In the genomic region with DNA sequence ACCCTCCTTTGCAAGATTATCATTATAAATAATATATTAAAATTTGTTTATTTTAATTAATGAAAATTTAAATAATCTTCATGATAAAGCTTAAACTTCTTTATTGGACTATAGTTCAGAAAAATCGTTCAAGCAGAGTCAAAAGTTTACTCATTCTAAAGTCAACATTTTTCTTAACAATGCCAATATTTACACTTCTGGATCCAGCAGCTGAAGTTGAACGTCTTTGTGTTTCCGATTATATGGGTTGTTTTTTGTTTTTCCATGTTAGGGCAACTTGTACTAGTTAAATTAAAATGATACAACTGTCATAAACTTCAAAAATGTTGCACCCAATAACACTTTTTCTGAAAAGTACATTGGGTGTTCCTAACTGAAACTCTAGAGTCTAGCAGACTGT, we compare ENCODE assay signal across 23 cellular contexts. TPM values are rescaled to one million over a fixed set of nuclear protein-coding genes. Genes with fewer than 3 reads are reported as not detected.
DNase-seq lines count a peak whose midpoint lies in the region; ATAC-seq, FAIRE-seq and TF ChIP-seq lines count a peak whose summit lies in the region.
"Had no signal": no experiment of that assay in that cellular context is flagged by ENCODE, and none has a peak within 500 bp of the region (broad histone marks: within the 10 kb centered on the region; RNA-seq: fewer than 3 reads in every experiment).

No MANE protein-coding gene starts in this region.

- ATAC-seq in activated T-cell treated with anti-CD3 and anti-CD28 coated beads, Interleukin-2, amount 50 U/mL, for 72 hours (replicated peaks in 1 of 2), result no peak
- no peak for ATAC-seq in DND-41 (ENCODE audit: insufficient read depth, low read depth)
- no peak for ATAC-seq in activated T-helper 17 cell treated with anti-CD3 and anti-CD28 coated beads, Interleukin-2, amount 50 U/mL, for 72 hours (replicated peaks)
- ATAC-seq in activated CD4-positive, alpha-beta T cell treated with anti-CD3 and anti-CD28 coated beads for 36 hours, result no peak
- ATAC-seq in HG02885 (IDR thresholded peaks at IDR 0.05; ENCODE audit: poor library complexity, unreplicated experiment), result no peak
- ATAC-seq: Right ventricle myocardium inferior had no signal

- TF ChIP-seq CTCF in DND-41 (IDR thresholded peaks at IDR 0.05; ENCODE audit: borderline replicate concordance, extremely low read depth, low read length, poor library complexity, severe bottlenecking), result no peak
- TF ChIP-seq CTCF in liver (IDR thresholded peaks at IDR 0.05; ENCODE audit: low read depth, low read length, missing input control), result no peak

- H3K4me1 ChIP-seq in DND-41 (ENCODE audit: insufficient read depth, low read length) (peaks cover 18% of the 10 kb centered on the region), liver (ENCODE audit: control insufficient read depth in 4 of 4, insufficient read depth in 4 of 4, low read length in 3 of 4) (peaks cover 14 to 28% (median 21%) of the 10 kb centered on the region in 4 donors)

- TF ChIP-seq RAD21 in liver (IDR thresholded peaks at IDR 0.05), result peak; percentile 38 to 44

- H3K27me3 ChIP-seq in DND-41 (ENCODE audit: insufficient read depth, low read length, poor library complexity) (no peaks in the 10 kb centered on the region), liver (ENCODE audit: control insufficient read depth in 4 of 4, insufficient read depth in 4 of 4, low read length in 3 of 4) (no peaks in the 10 kb centered on the region)
- H3K27me3 ChIP-seq: heart left ventricle, spleen, tibial nerve had no signal

- H4K20me1 ChIP-seq in DND-41 (ENCODE audit: insufficient read depth, low read length), result no peaks in the 10 kb centered on the region

- FAIRE-seq in urothelium cell line (lab: Jason Lieb, UNC), result no peak

- H3K4me3 Mint-ChIP-seq in activated T-cell treated with anti-CD3 and anti-CD28 coated beads, Interleukin-2, amount 50 U/mL, for 24 hours, result no peak overlapping the region
- H3K4me3 Mint-ChIP-seq in activated T-cell treated with anti-CD3 and anti-CD28 coated beads, Interleukin-2, amount 50 U/mL, for 72 hours, result no peak overlapping the region
- peak overlapping the region; percentile 79 for H3K4me3 Mint-ChIP-seq in activated T-helper 17 cell treated with anti-CD3 and anti-CD28 coated beads, Interleukin-2, amount 50 U/mL, for 72 hours
- H3K4me3 Mint-ChIP-seq in activated CD4-positive, alpha-beta T cell treated with anti-CD3 and anti-CD28 coated beads for 36 hours, result no peak overlapping the region
- H3K4me3 Mint-ChIP-seq: WTC11 had no signal

- peaks cover 45% of the 10 kb centered on the region for H3K4me1 Mint-ChIP-seq in activated T-cell treated with anti-CD3 and anti-CD28 coated beads, Interleukin-2, amount 50 U/mL, for 24 hours (ENCODE audit: low read depth)
- H3K4me1 Mint-ChIP-seq in activated T-cell treated with anti-CD3 and anti-CD28 coated beads, Interleukin-2, amount 50 U/mL, for 72 hours (ENCODE audit: low read depth), result peaks cover 38% of the 10 kb centered on the region
- H3K4me1 Mint-ChIP-seq in activated T-helper 17 cell treated with anti-CD3 and anti-CD28 coated beads, Interleukin-2, amount 50 U/mL, for 72 hours, result peaks cover 16% of the 10 kb centered on the region
- H3K4me1 Mint-ChIP-seq in activated CD4-positive, alpha-beta T cell treated with anti-CD3 and anti-CD28 coated beads for 36 hours, result peaks cover 23% of the 10 kb centered on the region

- no peaks in the 10 kb centered on the region for H3K36me3 ChIP-seq in DND-41 (ENCODE audit: insufficient read depth, low read length)
- no peaks in the 10 kb centered on the region for H3K36me3 ChIP-seq in liver (ENCODE audit: control insufficient read depth in 4 of 4, insufficient read depth in 3 of 4, low read depth in 1 of 4, low read length in 3 of 4)

- no peak overlapping the region for H3K4me2 ChIP-seq in DND-41 (ENCODE audit: insufficient read depth, low read length)

- H3K9me3 Mint-ChIP-seq in activated T-cell treated with anti-CD3 and anti-CD28 coated beads, Interleukin-2, amount 50 U/mL, for 24 hours, result peaks cover 5% of the 10 kb centered on the region
- H3K9me3 Mint-ChIP-seq in activated T-cell treated with anti-CD3 and anti-CD28 coated beads, Interleukin-2, amount 50 U/mL, for 72 hours, result peaks cover 0 to 5% of the 10 kb centered on the region in 2 donors
- H3K9me3 Mint-ChIP-seq in activated T-helper 17 cell treated with anti-CD3 and anti-CD28 coated beads, Interleukin-2, amount 50 U/mL, for 72 hours, result peaks cover 5% of the 10 kb centered on the region
- H3K9me3 Mint-ChIP-seq in activated CD4-positive, alpha-beta T cell treated with anti-CD3 and anti-CD28 coated beads for 36 hours (ENCODE audit: low read depth), result no peaks in the 10 kb centered on the region

- no peak overlapping the region for H3K4me3 ChIP-seq in DND-41 (ENCODE audit: low read depth in 1 of 2, low read length in 2 of 2)
- H3K4me3 ChIP-seq in liver (ENCODE audit: low read depth in 1 of 3, low read length in 3 of 3), result no peak overlapping the region
- H3K4me3 ChIP-seq: heart left ventricle, lung, spleen, tibial nerve had no signal

- no peaks in the 10 kb centered on the region for H3K36me3 Mint-ChIP-seq in activated T-cell treated with anti-CD3 and anti-CD28 coated beads, Interleukin-2, amount 50 U/mL, for 24 hours (ENCODE audit: low read depth)
- peaks cover 0 to 7% of the 10 kb centered on the region in 2 donors for H3K36me3 Mint-ChIP-seq in activated T-cell treated with anti-CD3 and anti-CD28 coated beads, Interleukin-2, amount 50 U/mL, for 72 hours (ENCODE audit: insufficient read depth in 2 of 2)
- no peaks in the 10 kb centered on the region for H3K36me3 Mint-ChIP-seq in activated T-helper 17 cell treated with anti-CD3 and anti-CD28 coated beads, Interleukin-2, amount 50 U/mL, for 72 hours (ENCODE audit: low read depth)
- peaks cover 1% of the 10 kb centered on the region for H3K36me3 Mint-ChIP-seq in activated CD4-positive, alpha-beta T cell treated with anti-CD3 and anti-CD28 coated beads for 36 hours (ENCODE audit: low read depth)

- H3K27ac ChIP-seq in DND-41 (ENCODE audit: low read length) (no peak overlapping the region), liver (ENCODE audit: low read depth in 1 of 2, low read length in 2 of 2) (peak overlapping the region; percentile 52 to 68)
- H3K27ac ChIP-seq: tibial nerve had no signal

- CTCF ChIA-PET in activated CD4-positive, alpha-beta T cell treated with anti-CD3 and anti-CD28 coated beads for 36 hours (lab: Charles Lee), result interaction anchor here (0.7 to 0.9 kb wide), 2 partner anchors 106 to 323 kb away, joined by 3 read pairs; no protein-coding TSS in a partner anchor

- no peaks in the 10 kb centered on the region for H3K27me3 Mint-ChIP-seq in activated T-cell treated with anti-CD3 and anti-CD28 coated beads, Interleukin-2, amount 50 U/mL, for 24 hours
- no peaks in the 10 kb centered on the region for H3K27me3 Mint-ChIP-seq in activated T-cell treated with anti-CD3 and anti-CD28 coated beads, Interleukin-2, amount 50 U/mL, for 72 hours (ENCODE audit: low read depth)
- no peaks in the 10 kb centered on the region for H3K27me3 Mint-ChIP-seq in activated T-helper 17 cell treated with anti-CD3 and anti-CD28 coated beads, Interleukin-2, amount 50 U/mL, for 72 hours
- no peaks in the 10 kb centered on the region for H3K27me3 Mint-ChIP-seq in activated CD4-positive, alpha-beta T cell treated with anti-CD3 and anti-CD28 coated beads for 36 hours

- H3K79me2 ChIP-seq in DND-41 (ENCODE audit: insufficient read depth, low read length), result no peaks in the 10 kb centered on the region

- no peaks in the 10 kb centered on the region for H3K9me3 ChIP-seq in DND-41 (ENCODE audit: insufficient read depth, low read length, severe bottlenecking)
- no peaks in the 10 kb centered on the region for H3K9me3 ChIP-seq in liver (ENCODE audit: control insufficient read depth in 4 of 4, low read length in 3 of 4)
- H3K9me3 ChIP-seq: heart left ventricle, spleen, tibial nerve had no signal

- peak overlapping the region; percentile 71; the same call in 1 of the 2 replicates for H2AFZ ChIP-seq in DND-41 (ENCODE audit: low read depth, low read length)

- H3K9ac ChIP-seq in DND-41 (ENCODE audit: low read depth, low read length) (no peak overlapping the region), liver (ENCODE audit: low read depth in 1 of 2, low read length in 2 of 2) (peak overlapping the region in 1 of 2 donors; percentile 19)

- DNase-seq in activated T-cell treated with anti-CD3 and anti-CD28 coated beads, Interleukin-2, amount 50 U/mL, for 24 hours, result no peak
- DNase-seq in activated T-cell treated with anti-CD3 and anti-CD28 coated beads, Interleukin-2, amount 50 U/mL, for 72 hours, result no peak
- no peak for DNase-seq in DND-41
- no peak for DNase-seq in activated CD4-positive, alpha-beta T cell treated with anti-CD3 and anti-CD28 coated beads for 36 hours
- no peak for DNase-seq in urothelium cell line (ENCODE audit: low spot score)
- DNase-seq: activated CD8-positive, alpha-beta memory T cell treated with anti-CD3 and anti-CD28 coated beads, Interleukin-2, amount 50 U/mL, for 4 hours; AML-193; effector CD8-positive, alpha-beta T cell; heart left ventricle; Karpas-422; kidney glomerular epithelial cell; NCI-H510A; posterior cingulate gyrus; right cardiac atrium; T-helper 9 cell had no signal

- H3K27ac Mint-ChIP-seq in activated T-cell treated with anti-CD3 and anti-CD28 coated beads, Interleukin-2, amount 50 U/mL, for 24 hours, result peak overlapping the region; percentile 90
- H3K27ac Mint-ChIP-seq in activated T-cell treated with anti-CD3 and anti-CD28 coated beads, Interleukin-2, amount 50 U/mL, for 72 hours, result no peak overlapping the region
- H3K27ac Mint-ChIP-seq in activated T-helper 17 cell treated with anti-CD3 and anti-CD28 coated beads, Interleukin-2, amount 50 U/mL, for 72 hours, result peak overlapping the region; percentile 89
- H3K27ac Mint-ChIP-seq in activated CD4-positive, alpha-beta T cell treated with anti-CD3 and anti-CD28 coated beads for 36 hours, result no peak overlapping the region

- intact Hi-C loops in activated CD4-positive, alpha-beta T cell treated with anti-CD3 and anti-CD28 coated beads for 36 hours (cut with DNase I, micrococcal nuclease), result no loop called here

- POLR2A ChIA-PET in activated CD4-positive, alpha-beta T cell treated with anti-CD3 and anti-CD28 coated beads for 36 hours (lab: Charles Lee), result no interaction called here

- WGBS in liver, result 14% methylated on average over 3 of the region's 3 CpGs

TF ChIP-seq in liver, 16 proteins besides CTCF, POLR2A, EP300 and RAD21 (continues in another document):
- TF ChIP-seq NR2F2 (IDR thresholded peaks at IDR 0.05), result no peak

RNA-seq across cellular contexts. Expression of a gene that starts 43.8 kb away (rescaled TPM):
- 10 to 100 TPM; 18.4 to 21.0 TPM for total RNA-seq in activated T-cell treated with anti-CD3 and anti-CD28 coated beads, Interleukin-2, amount 50 U/mL, for 72 hours
- total RNA-seq in activated T-helper 17 cell treated with anti-CD3 and anti-CD28 coated beads, Interleukin-2, amount 50 U/mL, for 72 hours, result 1 to 10 TPM; 1.1 to 1.7 TPM
- 10 to 100 TPM; 19.6 to 53.1 TPM for total RNA-seq in liver
- polyA plus RNA-seq in liver, result 10 to 100 TPM; 10.7 to 15.4 TPM
- total RNA-seq in activated CD4-positive, alpha-beta T cell treated with anti-CD3 and anti-CD28 coated beads for 36 hours, result 10 to 100 TPM in 1 of 2 experiments, 1 to 10 TPM in 1; 9.5 to 11.9 TPM

Comparison
In these comparisons a context has a peak if more than half of its experiments do, and no peak if none do; other contexts are left out.
1. H3K27ac Mint-ChIP-seq: peak in activated T-cell treated with anti-CD3 and anti-CD28 coated beads, Interleukin-2, amount 50 U/mL, for 24 hours (single experiment) and activated T-helper 17 cell treated with anti-CD3 and anti-CD28 coated beads, Interleukin-2, amount 50 U/mL, for 72 hours (single experiment); none in activated T-cell treated with anti-CD3 and anti-CD28 coated beads, Interleukin-2, amount 50 U/mL, for 72 hours (single experiment) and activated CD4-positive, alpha-beta T cell treated with anti-CD3 and anti-CD28 coated beads for 36 hours (single experiment).